ENCODE assay signal across 1 cellular context in genomic region chr7:116671681-116672595, GRCh38.
TF ChIP-seq lines count a peak whose summit lies in the region.

MET (plus strand) TSS chr7:116672196; CDS start chr7:116699085, 26,889 bp downstream.

TF ChIP-seq in HEK293, 187 proteins besides CTCF, POLR2A, EP300 and RAD21 (continued from another document and continues in another):
- TF ChIP-seq ZNF23 (tag by site-specific recombination; IDR thresholded peaks at IDR 0.05; ENCODE audit: borderline replicate concordance) (no peak), ZNF654 (tag by site-specific recombination; IDR thresholded peaks at IDR 0.05; ENCODE audit: low read depth) (peak; percentile 70), EGR2 (tag by site-specific recombination; IDR thresholded peaks at IDR 0.05; ENCODE audit: low read depth) (peak; percentile 96), MZF1 (tag by site-specific recombination; IDR thresholded peaks at IDR 0.05; ENCODE audit: borderline replicate concordance) (peak; percentile 63; the same call in 1 of the 2 replicates), ZNF664 (tag by site-specific recombination; IDR thresholded peaks at IDR 0.05) (no peak), ZNF112 (tag by site-specific recombination; IDR thresholded peaks at IDR 0.05) (no peak), ZFP37 (tag by site-specific recombination; IDR thresholded peaks at IDR 0.05) (peak; percentile 75; the same call in 1 of the 2 replicates), ZNF133 (tag by site-specific recombination; IDR thresholded peaks at IDR 0.05) (no peak), WT1 (tag by site-specific recombination; IDR thresholded peaks at IDR 0.05) (no peak), GFI1B (tag by site-specific recombination; IDR thresholded peaks at IDR 0.05) (no peak), ZNF645 (tag by site-specific recombination; IDR thresholded peaks at IDR 0.05) (no peak), ZNF501 (tag by site-specific recombination; IDR thresholded peaks at IDR 0.05) (peak; percentile 73), SP7 (tag by site-specific recombination; IDR thresholded peaks at IDR 0.05) (peak; percentile 86), ZNF670 (tag by site-specific recombination; IDR thresholded peaks at IDR 0.05; ENCODE audit: low read depth) (no peak), SCRT1 (tag by site-specific recombination; IDR thresholded peaks at IDR 0.05; ENCODE audit: borderline replicate concordance) (no peak), HIC1 (tag by site-specific recombination; IDR thresholded peaks at IDR 0.05) (peak; percentile 87), TRIM28 (IDR thresholded peaks at IDR 0.05; ENCODE audit: borderline replicate concordance, low read length) (no peak), ZNF423 (tag by site-specific recombination; IDR thresholded peaks at IDR 0.05) (peak; percentile 93), MEIS1 (CRISPR knock-in tag; IDR thresholded peaks at IDR 0.05; ENCODE audit: borderline replicate concordance) (no peak), KLF8 (tag by site-specific recombination; IDR thresholded peaks at IDR 0.05) (peak; percentile 96), ZNF16 (tag by site-specific recombination; IDR thresholded peaks at IDR 0.05; ENCODE audit: low read depth) (no peak), ZNF10 (tag by site-specific recombination; IDR thresholded peaks at IDR 0.05) (peak; percentile 45; the same call in 1 of the 2 replicates), PBX3 (CRISPR knock-in tag; IDR thresholded peaks at IDR 0.05) (peak; percentile 77), ZNF366 (tag by site-specific recombination; conservative IDR thresholded peaks at IDR 0.05) (peak; percentile 64), SALL2 (tag by site-specific recombination; IDR thresholded peaks at IDR 0.05; ENCODE audit: borderline replicate concordance) (no peak), OSR2 (tag by site-specific recombination; IDR thresholded peaks at IDR 0.05) (no peak), KLF16 (tag by site-specific recombination; IDR thresholded peaks at IDR 0.05) (peak; percentile 79), GLI2 (tag by site-specific recombination; IDR thresholded peaks at IDR 0.05; ENCODE audit: borderline replicate concordance, low read depth) (no peak), ZNF701 (tag by site-specific recombination; IDR thresholded peaks at IDR 0.05) (no peak), ZNF426 (tag by site-specific recombination; IDR thresholded peaks at IDR 0.05) (no peak), ZNF184 (tag by site-specific recombination; IDR thresholded peaks at IDR 0.05) (peak; percentile 98), ZNF658 (tag by site-specific recombination; IDR thresholded peaks at IDR 0.05) (no peak), BCL6B (tag by site-specific recombination; IDR thresholded peaks at IDR 0.05) (no peak), ZNF544 (tag by site-specific recombination; IDR thresholded peaks at IDR 0.05) (no peak), ZNF416 (tag by site-specific recombination; IDR thresholded peaks at IDR 0.05) (no peak), ZNF776 (tag by site-specific recombination; IDR thresholded peaks at IDR 0.05; ENCODE audit: borderline replicate concordance) (no peak), YY1 (tag by site-specific recombination; IDR thresholded peaks at IDR 0.05) (no peak), ZNF76 (tag by site-specific recombination; IDR thresholded peaks at IDR 0.05; ENCODE audit: borderline replicate concordance, low read depth) (no peak), ZNF311 (tag by site-specific recombination; IDR thresholded peaks at IDR 0.05; ENCODE audit: borderline replicate concordance) (no peak), KLF9 (tag by site-specific recombination; IDR thresholded peaks at IDR 0.05; ENCODE audit: low read depth) (peak; percentile 89), ZNF580 (tag by site-specific recombination; IDR thresholded peaks at IDR 0.05) (peak; percentile 42; the same call in 1 of the 2 replicates), ZIC2 (tag by site-specific recombination; IDR thresholded peaks at IDR 0.05) (peak; percentile 80), KLF10 (tag by site-specific recombination; IDR thresholded peaks at IDR 0.05) (peak; percentile 82), AEBP2 (tag by site-specific recombination; IDR thresholded peaks at IDR 0.05; ENCODE audit: borderline replicate concordance) (no peak), ZNF621 (tag by site-specific recombination; IDR thresholded peaks at IDR 0.05) (no peak), ZBTB49 (tag by site-specific recombination; IDR thresholded peaks at IDR 0.05; ENCODE audit: low read depth) (no peak), HOXA7 (CRISPR knock-in tag; IDR thresholded peaks at IDR 0.05; ENCODE audit: borderline replicate concordance) (no peak)
- TF ChIP-seq, protein P1, sequence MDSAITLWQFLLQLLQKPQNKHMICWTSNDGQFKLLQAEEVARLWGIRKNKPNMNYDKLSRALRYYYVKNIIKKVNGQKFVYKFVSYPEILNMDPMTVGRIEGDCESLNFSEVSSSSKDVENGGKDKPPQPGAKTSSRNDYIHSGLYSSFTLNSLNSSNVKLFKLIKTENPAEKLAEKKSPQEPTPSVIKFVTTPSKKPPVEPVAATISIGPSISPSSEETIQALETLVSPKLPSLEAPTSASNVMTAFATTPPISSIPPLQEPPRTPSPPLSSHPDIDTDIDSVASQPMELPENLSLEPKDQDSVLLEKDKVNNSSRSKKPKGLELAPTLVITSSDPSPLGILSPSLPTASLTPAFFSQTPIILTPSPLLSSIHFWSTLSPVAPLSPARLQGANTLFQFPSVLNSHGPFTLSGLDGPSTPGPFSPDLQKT (IDR thresholded peaks at IDR 0.05; ENCODE audit: borderline replicate concordance, low read depth, low read length), result no peak
- TF ChIP-seq, protein P2, sequence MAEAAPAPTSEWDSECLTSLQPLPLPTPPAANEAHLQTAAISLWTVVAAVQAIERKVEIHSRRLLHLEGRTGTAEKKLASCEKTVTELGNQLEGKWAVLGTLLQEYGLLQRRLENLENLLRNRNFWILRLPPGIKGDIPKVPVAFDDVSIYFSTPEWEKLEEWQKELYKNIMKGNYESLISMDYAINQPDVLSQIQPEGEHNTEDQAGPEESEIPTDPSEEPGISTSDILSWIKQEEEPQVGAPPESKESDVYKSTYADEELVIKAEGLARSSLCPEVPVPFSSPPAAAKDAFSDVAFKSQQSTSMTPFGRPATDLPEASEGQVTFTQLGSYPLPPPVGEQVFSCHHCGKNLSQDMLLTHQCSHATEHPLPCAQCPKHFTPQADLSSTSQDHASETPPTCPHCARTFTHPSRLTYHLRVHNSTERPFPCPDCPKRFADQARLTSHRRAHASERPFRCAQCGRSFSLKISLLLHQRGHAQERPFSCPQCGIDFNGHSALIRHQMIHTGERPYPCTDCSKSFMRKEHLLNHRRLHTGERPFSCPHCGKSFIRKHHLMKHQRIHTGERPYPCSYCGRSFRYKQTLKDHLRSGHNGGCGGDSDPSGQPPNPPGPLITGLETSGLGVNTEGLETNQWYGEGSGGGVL (tag by site-specific recombination; IDR thresholded peaks at IDR 0.05), result peak; percentile 85
